Comparison of ENCODE assay signal across 8 cellular contexts in the genomic region with DNA sequence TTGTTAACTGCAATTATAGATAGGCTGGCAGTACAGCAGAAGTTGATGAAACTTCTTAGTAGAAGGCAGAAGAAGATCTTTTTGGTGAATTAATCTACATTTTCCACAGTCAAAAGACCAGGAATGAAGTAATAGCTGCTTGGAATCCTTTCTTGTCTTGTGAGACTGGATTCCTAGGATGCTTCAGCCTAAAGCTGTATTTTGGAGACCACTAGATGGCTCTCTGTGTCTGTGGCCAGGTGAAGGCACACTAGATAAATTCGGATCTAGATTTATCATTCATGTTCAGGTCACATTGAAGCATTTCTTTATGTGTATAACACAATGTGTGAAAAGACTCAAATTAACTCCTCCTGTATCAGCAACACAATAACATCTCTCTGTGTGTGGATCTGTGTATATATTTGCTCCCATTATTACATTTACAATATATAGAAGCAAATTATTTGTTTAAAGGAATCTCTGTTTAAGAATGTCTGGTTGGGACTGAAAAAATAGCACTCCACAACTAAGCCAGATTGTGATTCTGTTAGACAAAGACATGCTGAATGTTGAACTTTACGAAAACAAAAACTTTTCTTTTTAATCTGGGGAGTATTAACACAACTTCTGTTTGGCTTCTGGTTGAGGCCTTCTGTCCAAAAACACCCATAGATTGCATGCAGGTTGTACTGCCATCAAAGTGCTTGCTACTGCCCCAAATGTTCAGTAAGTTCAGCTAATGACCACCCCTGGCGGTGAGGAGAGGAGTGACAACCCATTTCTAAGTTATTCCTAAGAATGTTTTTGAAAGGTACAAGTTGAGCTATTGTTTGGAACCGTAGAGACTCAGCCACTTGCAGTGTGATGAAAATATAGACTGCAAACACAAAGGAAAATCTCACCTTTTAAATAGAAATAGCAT. TPM values are rescaled to one million over a fixed set of nuclear protein-coding genes. Genes with fewer than 3 reads are reported as not detected.
A peak's percentile ranks its signal among the peaks of the same experiment; 100 is the strongest.
DNase-seq lines count a peak whose midpoint lies in the region; TF ChIP-seq lines count a peak whose summit lies in the region.

No MANE protein-coding gene starts in this region.

- H3K9me3 ChIP-seq in A673 (ENCODE audit: low read depth, low read length, poor library complexity, severe bottlenecking): no peaks in the 10 kb centered on the region

- intact Hi-C loops in A673 (cut with micrococcal nuclease; ENCODE audit: unreplicated experiment): no loop called here
- intact Hi-C loops in activated T-helper 2 cell treated with anti-CD3 and anti-CD28 coated beads, Interferon-gamma antibody, Interleukin-2, Interleukin-4, amounts not matched to agents 10 μg/mL and 5 μg/mL and 100 μg/mL, durations not matched to agents 14 hours and 24 hours and 36 hours (cut with micrococcal nuclease): loop anchor here (2.0 kb wide), 1 partner anchor 125 kb away; no protein-coding TSS in a partner anchor

- H3K9me3 Mint-ChIP-seq in activated T-helper 2 cell treated with anti-CD3 and anti-CD28 coated beads, Interferon-gamma antibody, Interleukin-2, Interleukin-4, amounts not matched to agents 10 μg/mL and 5 μg/mL and 100 μg/mL, durations not matched to agents 14 hours and 24 hours and 36 hours: no peaks in the 10 kb centered on the region

- TF ChIP-seq CTCF in A673 (conservative IDR thresholded peaks at IDR 0.05; ENCODE audit: low read depth, low read length) (peak; percentile 56), VCaP (conservative IDR thresholded peaks at IDR 0.05) (peak; percentile 90), kidney epithelial cell (IDR thresholded peaks at IDR 0.05; ENCODE audit: insufficient read depth, low read length, poor library complexity, severe bottlenecking) (peak; percentile 63)

- H3K4me3 ChIP-seq in A673 (ENCODE audit: low read depth, low read length, poor library complexity, severe bottlenecking): no peak overlapping the region
- H3K4me3 ChIP-seq in kidney epithelial cell (ENCODE audit: low read depth, low read length): no peak overlapping the region

- H3K27me3 ChIP-seq in A673 (replicated peaks; ENCODE audit: insufficient read depth, low read depth, low read length, poor library complexity) (peaks cover 19% of the 10 kb centered on the region), kidney epithelial cell (ENCODE audit: control insufficient read depth, insufficient read depth, low read length) (no peaks in the 10 kb centered on the region)

- no peaks in the 10 kb centered on the region for H3K36me3 ChIP-seq in A673 (ENCODE audit: insufficient read depth, low read length, poor library complexity, severe bottlenecking)
- no peaks in the 10 kb centered on the region for H3K36me3 ChIP-seq in kidney epithelial cell (ENCODE audit: control insufficient read depth, insufficient read depth, low read length)

- BruUV-seq in A673 (replicated peaks; lab: Mats Ljungman, UMichigan): no TSS peak

- POLR2A ChIA-PET in A673 (lab: Charles Lee; ENCODE audit: low non-redundant PET): no interaction called here

- DNase-seq in A673 (ENCODE audit: low spot score) (peak; percentile 32), ELR (ENCODE audit: low read depth) (peak; percentile 45), H4 (ENCODE audit: low spot score) (peak; percentile 20), Kasumi-1 (lab: John Stamatoyannopoulos, UW) (peak; percentile 19 to 52), kidney epithelial cell (ENCODE audit: low read depth) (no peak)
- no peak for DNase-seq in NK-92 treated with Interleukin-12 subunit alpha and Interleukin-12 subunit beta, amount 100 ng/mL, for 24 hours (lab: John Stamatoyannopoulos, UW)
- no peak for DNase-seq in activated T-helper 2 cell treated with anti-CD3 and anti-CD28 coated beads, Interferon-gamma antibody, Interleukin-2, Interleukin-4, amounts not matched to agents 10 μg/mL and 5 μg/mL and 100 μg/mL, durations not matched to agents 14 hours and 24 hours and 36 hours (ENCODE audit: low spot score)

- no peaks in the 10 kb centered on the region for H3K36me3 Mint-ChIP-seq in activated T-helper 2 cell treated with anti-CD3 and anti-CD28 coated beads, Interferon-gamma antibody, Interleukin-2, Interleukin-4, amounts not matched to agents 10 μg/mL and 5 μg/mL and 100 μg/mL, durations not matched to agents 14 hours and 24 hours and 36 hours (ENCODE audit: low read depth)

- H3K27ac Mint-ChIP-seq in activated T-helper 2 cell treated with anti-CD3 and anti-CD28 coated beads, Interferon-gamma antibody, Interleukin-2, Interleukin-4, amounts not matched to agents 10 μg/mL and 5 μg/mL and 100 μg/mL, durations not matched to agents 14 hours and 24 hours and 36 hours: no peak overlapping the region

- H3K4me1 ChIP-seq in A673 (ENCODE audit: insufficient read depth, low read length, poor library complexity, severe bottlenecking): no peaks in the 10 kb centered on the region

- H3K27ac ChIP-seq in A673 (ENCODE audit: low read depth, low read length, poor library complexity, severe bottlenecking): no peak overlapping the region
- H3K27ac ChIP-seq in VCaP: no peak overlapping the region

- no peak overlapping the region for H3K4me3 Mint-ChIP-seq in activated T-helper 2 cell treated with anti-CD3 and anti-CD28 coated beads, Interferon-gamma antibody, Interleukin-2, Interleukin-4, amounts not matched to agents 10 μg/mL and 5 μg/mL and 100 μg/mL, durations not matched to agents 14 hours and 24 hours and 36 hours (ENCODE audit: low read depth)

- CTCF ChIA-PET in A673 (lab: Charles Lee): no interaction called here

- H3K27me3 Mint-ChIP-seq in activated T-helper 2 cell treated with anti-CD3 and anti-CD28 coated beads, Interferon-gamma antibody, Interleukin-2, Interleukin-4, amounts not matched to agents 10 μg/mL and 5 μg/mL and 100 μg/mL, durations not matched to agents 14 hours and 24 hours and 36 hours (ENCODE audit: low read depth): peaks cover 2% of the 10 kb centered on the region

- H3K4me1 Mint-ChIP-seq in activated T-helper 2 cell treated with anti-CD3 and anti-CD28 coated beads, Interferon-gamma antibody, Interleukin-2, Interleukin-4, amounts not matched to agents 10 μg/mL and 5 μg/mL and 100 μg/mL, durations not matched to agents 14 hours and 24 hours and 36 hours (ENCODE audit: low read depth): no peaks in the 10 kb centered on the region

RNA-seq across cellular contexts. Expression of gene GRIN3A, which starts 10.6 kb away (rescaled TPM):
- not detected in 2 replicates for total RNA-seq in A673 (2021)
- total RNA-seq in H4 (2014; rRNA removed; shearing (Covaris generic)): 0.04 TPM in 1 of 2 replicates, not detected in the other
- not detected in 2 replicates for total RNA-seq in kidney epithelial cell
- not detected in 2 replicates for total RNA-seq in activated T-helper 2 cell treated with anti-CD3 and anti-CD28 coated beads, Interferon-gamma antibody, Interleukin-2, Interleukin-4, amounts not matched to agents 10 μg/mL and 5 μg/mL and 100 μg/mL, durations not matched to agents 14 hours and 24 hours and 36 hours

Comparison
In these comparisons a context has a peak if more than half of its experiments do, and no peak if none do; other contexts are left out.
1. DNase-seq: peak in A673 (single experiment), ELR (single experiment), H4 (single experiment) and Kasumi-1 (2 of 2); none in kidney epithelial cell (single experiment), NK-92 treated with Interleukin-12 subunit alpha and Interleukin-12 subunit beta, amount 100 ng/mL, for 24 hours (single experiment) and activated T-helper 2 cell treated with anti-CD3 and anti-CD28 coated beads, Interferon-gamma antibody, Interleukin-2, Interleukin-4, amounts not matched to agents 10 μg/mL and 5 μg/mL and 100 μg/mL, durations not matched to agents 14 hours and 24 hours and 36 hours (single experiment).
2. Peak in every context shown above with its lines, with median percentiles within 50 percentile points of each other: CTCF ChIP-seq.